Comparison of ENCODE assay signal across 17 cellular contexts in genomic region chr22:20054034-20054427, GRCh38. TPM values are rescaled to one million over a fixed set of nuclear protein-coding genes. Genes with fewer than 3 reads are reported as not detected.
DNase-seq lines count a peak whose midpoint lies in the region; ATAC-seq and TF ChIP-seq lines count a peak whose summit lies in the region.
"Had no signal": no experiment of that assay in that cellular context is flagged by ENCODE, and none has a peak within 500 bp of the region (broad histone marks: within the 10 kb centered on the region; RNA-seq: fewer than 3 reads in every experiment).

No MANE protein-coding gene starts in this region.

- H3K9ac ChIP-seq in IMR-90 (ENCODE audit: low read depth, low read length) (no peak overlapping the region), neuronal stem cell (ENCODE audit: low read depth, low read length, poor library complexity) (peak overlapping the region; percentile 4)
- H3K9ac ChIP-seq: GM23248 had no signal

- H3K79me1 ChIP-seq in IMR-90 (ENCODE audit: low read depth in 1 of 2, low read length in 2 of 2) (peaks cover 0 to 5% of the 10 kb centered on the region in 2 experiments; a peak in 2 of 4 replicates), neuronal stem cell (ENCODE audit: low read depth, low read length) (peaks cover 7% of the 10 kb centered on the region)

- intact Hi-C loops in heart left ventricle (cut with DNase I) (no loop called here), right cardiac atrium (cut with DNase I) (no loop called here), IMR-90 (cut with micrococcal nuclease) (no loop called here), left ventricle myocardium superior (cut with micrococcal nuclease) (no loop called here)

- H2AFZ ChIP-seq in IMR-90 (replicated peaks; ENCODE audit: low read length, poor library complexity) (no peak overlapping the region), neuronal stem cell (ENCODE audit: low read length) (no peak overlapping the region)
- H2AFZ ChIP-seq: GM23248 had no signal

- no peaks in the 10 kb centered on the region for H4K20me1 ChIP-seq in IMR-90 (ENCODE audit: insufficient read depth, low read length)

- H3K14ac ChIP-seq in IMR-90 (replicated peaks; ENCODE audit: low read depth, low read length) (no peak overlapping the region), neuronal stem cell (ENCODE audit: low read length) (peak overlapping the region; percentile 94)

- no peaks in the 10 kb centered on the region for H3K9me1 ChIP-seq in IMR-90 (ENCODE audit: insufficient read depth, low read length)

- H3K4me1 ChIP-seq in heart left ventricle = peaks cover 0 to 13% (median 0%) of the 10 kb centered on the region in 12 donors
- no peaks in the 10 kb centered on the region for H3K4me1 ChIP-seq in right cardiac atrium (ENCODE audit: control insufficient read depth, insufficient read depth, low read length)
- H3K4me1 ChIP-seq in IMR-90 (ENCODE audit: control insufficient read depth, insufficient read depth, low read length) = no peaks in the 10 kb centered on the region
- H3K4me1 ChIP-seq in neuronal stem cell (ENCODE audit: control insufficient read depth in 2 of 2, insufficient read depth in 1 of 2, low read depth in 1 of 2, low read length in 2 of 2) = no peaks in the 10 kb centered on the region
- H3K4me1 ChIP-seq: BE2C, HAP-1 had no signal

- H2BK15ac ChIP-seq in IMR-90 (ENCODE audit: low read depth, low read length) (no peak overlapping the region), neuronal stem cell (ENCODE audit: low read length) (no peak overlapping the region)

- dilution Hi-C loops in IMR-90 (cut with HindIII; ENCODE audit: low sequenced_read_pairs, unreplicated experiment) = no loop called here

- no peak overlapping the region for H3K56ac ChIP-seq in IMR-90 (ENCODE audit: extremely low read depth, insufficient read depth, low read length)

- 72 to 87% (median 81%) methylated on average over 10 to 12 of the region's 12 CpGs for WGBS in heart left ventricle, 4 donors
- WGBS in right cardiac atrium = 82% methylated on average over 12 of the region's 12 CpGs
- 62% methylated on average over 10 of the region's 12 CpGs; no CpG with 5 or more reads in 1 of the 2 experiments for WGBS in IMR-90 (ENCODE audit: extremely low coverage in 2 of 2, insufficient read length in 1 of 2), 2 experiments
- no CpG with 5 or more reads among the region's 12 CpGs for WGBS in neuronal stem cell (ENCODE audit: extremely low coverage in 2 of 2, insufficient read length in 2 of 2, insufficient replicate concordance in 1 of 2), 2 donors

- POLR2A ChIA-PET in IMR-90 (lab: Charles Lee; ENCODE audit: unreplicated experiment) = no interaction called here

- TF ChIP-seq CTCF in heart left ventricle (IDR thresholded peaks at IDR 0.05) (no peak), IMR-90 (conservative IDR thresholded peaks at IDR 0.05; ENCODE audit: low read depth, low read length) (no peak)

- H3K23ac ChIP-seq in IMR-90 (ENCODE audit: low read depth, low read length) (no peak overlapping the region), neuronal stem cell (ENCODE audit: low read depth, low read length, poor library complexity) (peak overlapping the region; percentile 8)

- H3K4ac ChIP-seq in IMR-90 (ENCODE audit: low read depth, low read length) (no peak overlapping the region), neuronal stem cell (ENCODE audit: low read length) (no peak overlapping the region)

- H2BK120ac ChIP-seq in IMR-90 (ENCODE audit: low read depth, low read length) (no peak overlapping the region), neuronal stem cell (ENCODE audit: low read depth, low read length) (no peak overlapping the region)

- H3K18ac ChIP-seq in IMR-90 (ENCODE audit: low read depth, low read length) = no peak overlapping the region
- no peak overlapping the region for H3K18ac ChIP-seq in neuronal stem cell (ENCODE audit: low read length)

- in situ Hi-C loops in IMR-90 (cut with MboI; ENCODE audit: low sequenced_read_pairs) = no loop called here

- no peak overlapping the region for H2BK5ac ChIP-seq in IMR-90 (ENCODE audit: low read depth, low read length, poor library complexity, severe bottlenecking)
- H2BK5ac ChIP-seq in neuronal stem cell (ENCODE audit: low read length) = peak overlapping the region; percentile 66

- no peak overlapping the region for H2BK12ac ChIP-seq in neuronal stem cell (ENCODE audit: low read length)

- no peak overlapping the region for H2BK20ac ChIP-seq in IMR-90 (ENCODE audit: low read depth, low read length)

- no peak for TF ChIP-seq RAD21 in IMR-90 (IDR thresholded peaks at IDR 0.05; ENCODE audit: low read length)

- ATAC-seq in heart left ventricle = peak in 3 of 4 donors; percentile 14 to 31 (median 17)
- ATAC-seq in right cardiac atrium = no peak
- no peak for ATAC-seq in IMR-90 (ENCODE audit: low read depth)
- ATAC-seq in left ventricle myocardium superior = peak; percentile 9
- ATAC-seq: HepG2 had no signal

- H3K9me3 ChIP-seq in heart left ventricle (no peaks in the 10 kb centered on the region), right cardiac atrium (ENCODE audit: control insufficient read depth, low read length) (no peaks in the 10 kb centered on the region), IMR-90 (ENCODE audit: control insufficient read depth, insufficient read depth, low read length) (no peaks in the 10 kb centered on the region), neuronal stem cell (replicated peaks in 1 of 2; ENCODE audit: control insufficient read depth in 2 of 2, insufficient read depth in 1 of 2, low read depth in 1 of 2, low read length in 2 of 2) (peaks cover 0 to 2% of the 10 kb centered on the region in 2 donors)
- H3K9me3 ChIP-seq: BE2C, HAP-1 had no signal

- BruUV-seq in IMR-90 (replicated peaks; lab: Mats Ljungman, UMichigan) = no TSS peak

- H3K4me2 ChIP-seq in IMR-90 (ENCODE audit: low read depth, low read length) = no peak overlapping the region
- H3K4me2 ChIP-seq in neuronal stem cell (ENCODE audit: insufficient read depth, low read length, poor library complexity, severe bottlenecking) = no peak overlapping the region

- H3K27me3 ChIP-seq in heart left ventricle (no peaks in the 10 kb centered on the region), right cardiac atrium (ENCODE audit: control insufficient read depth, insufficient read depth) (no peaks in the 10 kb centered on the region), IMR-90 (ENCODE audit: control insufficient read depth, insufficient read depth, low read length) (no peaks in the 10 kb centered on the region), neuronal stem cell (ENCODE audit: control insufficient read depth in 3 of 3, insufficient read depth in 3 of 3, low read depth in 1 of 3, low read length in 3 of 3) (no peaks in the 10 kb centered on the region)
- H3K27me3 ChIP-seq: BE2C had no signal

- H2AK5ac ChIP-seq in IMR-90 (ENCODE audit: low read depth, low read length) (no peak overlapping the region), neuronal stem cell (ENCODE audit: low read depth, low read length) (no peak overlapping the region)

- DNase-seq in heart left ventricle (no peak), right cardiac atrium (no peak), IMR-90 (no peak), left ventricle myocardium superior (no peak), neuronal stem cell (ENCODE audit: low spot score) (no peak), globus pallidus (ENCODE audit: low spot score) (no peak), NCI-H146 (lab: John Stamatoyannopoulos, UW) (no peak), foreskin melanocyte (no peak)
- DNase-seq: ACHN; BE2C; CD4-positive, alpha-beta memory T cell; DMS153; DMS79; GDM1; GM23248 had no signal

- H4K91ac ChIP-seq in IMR-90 (ENCODE audit: insufficient read depth, low read depth, low read length) = no peak overlapping the region
- H4K91ac ChIP-seq in neuronal stem cell (ENCODE audit: low read depth, low read length, poor library complexity) = no peak overlapping the region

- H3K36me3 ChIP-seq in heart left ventricle = peaks cover 0 to 93% (median 80%) of the 10 kb centered on the region in 9 donors
- peaks cover 49% of the 10 kb centered on the region for H3K36me3 ChIP-seq in IMR-90 (ENCODE audit: control insufficient read depth, insufficient read depth, low read length)
- H3K36me3 ChIP-seq in neuronal stem cell (replicated peaks in 1 of 2; ENCODE audit: control insufficient read depth in 2 of 2, insufficient read depth in 2 of 2, low read length in 2 of 2) = peaks cover 0 to 7% of the 10 kb centered on the region in 2 donors
- H3K36me3 ChIP-seq: BE2C, HAP-1 had no signal

- H4K8ac ChIP-seq in IMR-90 (ENCODE audit: low read depth in 2 of 2, low read length in 2 of 2) (no peak overlapping the region), neuronal stem cell (ENCODE audit: low read depth, low read length) (peak overlapping the region; percentile 43)

- H3K27ac ChIP-seq in heart left ventricle (peak overlapping the region in 1 of 12 donors; percentile 22), right cardiac atrium (ENCODE audit: low read length) (no peak overlapping the region), IMR-90 (ENCODE audit: insufficient read depth, low read length) (no peak overlapping the region), neuronal stem cell (replicated peaks; ENCODE audit: low read length) (no peak overlapping the region)
- H3K27ac ChIP-seq: GM23248 had no signal

- TF ChIP-seq POLR2A in heart left ventricle (IDR thresholded peaks at IDR 0.05) = no peak
- TF ChIP-seq POLR2A in IMR-90 (IDR thresholded peaks at IDR 0.05; ENCODE audit: low read depth, low read length) = no peak

- peak overlapping the region; percentile 78 for H2AK9ac ChIP-seq in IMR-90 (replicated peaks; ENCODE audit: low read depth, low read length, poor library complexity)

- CTCF ChIA-PET in IMR-90 (lab: Yijun Ruan, JAX) = no interaction called here

- H3K4me3 ChIP-seq in heart left ventricle (no peak overlapping the region), right cardiac atrium (ENCODE audit: low read length) (no peak overlapping the region), IMR-90 (ENCODE audit: insufficient read depth, low read depth, low read length) (no peak overlapping the region), neuronal stem cell (ENCODE audit: low read length in 2 of 2) (no peak overlapping the region)
- H3K4me3 ChIP-seq: GM23248, HAP-1 had no signal

- no peak overlapping the region for H4K5ac ChIP-seq in IMR-90 (ENCODE audit: low read depth, low read length)

RNA-seq across cellular contexts. Expression of gene DGCR8, which starts 26.0 kb away (rescaled TPM):
- total RNA-seq in heart left ventricle (10 to 100 TPM in 8 of 9 donors, 1 to 10 TPM in 1; 8.8 to 22.1 (median 13.0) TPM), right cardiac atrium (10 to 100 TPM; 15.5 to 18.6 (median 17.0) TPM), IMR-90 (2012; rRNA removed) (16.7 and 22.8 TPM in 2 replicates), left ventricle myocardium superior (17.7 TPM)
- polyA plus RNA-seq in heart left ventricle (10 to 100 TPM in 1 of 2 donors, 1 to 10 TPM in 1; 9.9 to 14.5 TPM), right cardiac atrium (11.2 TPM), IMR-90 (2012; rRNA removed) (21.5 and 25.3 TPM in 2 replicates)
- 12.2 and 14.6 TPM in 2 replicates for polyA plus RNA-seq in IMR-90 (2012; cell fraction: cytosol; rRNA removed)
- 122 and 125 TPM in 2 replicates for polyA plus RNA-seq in IMR-90 (2012; cell fraction: nucleus; rRNA removed; ENCODE audit: low replicate concordance)
- polyA plus RNA-seq in neuronal stem cell (2013, experiment 1 of 2) = 16.3 TPM
- polyA plus RNA-seq in neuronal stem cell (2013, experiment 2 of 2) = 16.3 TPM

RNA-seq across cellular contexts. Expression of gene TANGO2, which starts 33.1 kb away (rescaled TPM):
- 100 to 1,000 TPM in 3 of 9 donors, 10 to 100 TPM in 6; 55.6 to 341 (median 83.7) TPM for total RNA-seq in heart left ventricle
- 10 to 100 TPM; 51.3 to 63.0 TPM for polyA plus RNA-seq in heart left ventricle
- total RNA-seq in right cardiac atrium = 10 to 100 TPM; 61.1 to 70.4 (median 67.3) TPM
- polyA plus RNA-seq in right cardiac atrium = 64.9 TPM
- 60.5 and 75.1 TPM in 2 replicates for total RNA-seq in IMR-90 (2012; rRNA removed)
- polyA plus RNA-seq in IMR-90 (2012; rRNA removed) = 43.2 and 45.1 TPM in 2 replicates
- polyA plus RNA-seq in IMR-90 (2012; cell fraction: cytosol; rRNA removed) = 33.0 and 52.8 TPM in 2 replicates
- 45.9 and 91.8 TPM in 2 replicates for polyA plus RNA-seq in IMR-90 (2012; cell fraction: nucleus; rRNA removed; ENCODE audit: low replicate concordance)
- total RNA-seq in left ventricle myocardium superior = 71.5 TPM
- 4.9 TPM for polyA plus RNA-seq in neuronal stem cell (2013, experiment 1 of 2)
- polyA plus RNA-seq in neuronal stem cell (2013, experiment 2 of 2) = 4.2 TPM

RNA-seq across cellular contexts. Expression of gene ARVCF, which starts 37.4 kb away (rescaled TPM):
- total RNA-seq in heart left ventricle = 10 to 100 TPM; 21.2 to 46.6 (median 33.3) TPM
- polyA plus RNA-seq in heart left ventricle = 10 to 100 TPM; 33.0 to 39.2 TPM
- total RNA-seq in right cardiac atrium = 10 to 100 TPM; 11.1 to 27.4 (median 18.4) TPM
- 21.7 TPM for polyA plus RNA-seq in right cardiac atrium
- 8.6 and 12.2 TPM in 2 replicates for total RNA-seq in IMR-90 (2012; rRNA removed)
- polyA plus RNA-seq in IMR-90 (2012; rRNA removed) = 14.1 and 18.1 TPM in 2 replicates
- 8.9 and 14.7 TPM in 2 replicates for polyA plus RNA-seq in IMR-90 (2012; cell fraction: cytosol; rRNA removed)
- polyA plus RNA-seq in IMR-90 (2012; cell fraction: nucleus; rRNA removed; ENCODE audit: low replicate concordance) = 46.1 and 149 TPM in 2 replicates
- total RNA-seq in left ventricle myocardium superior = 26.8 TPM
- polyA plus RNA-seq in neuronal stem cell (2013, experiment 1 of 2) = 35.3 TPM
- 32.4 TPM for polyA plus RNA-seq in neuronal stem cell (2013, experiment 2 of 2)

Comparison
In these comparisons a context has a peak if more than half of its experiments do, and no peak if none do; other contexts are left out.
1. ATAC-seq: peak in heart left ventricle (3 of 4) and left ventricle myocardium superior (single experiment); none in right cardiac atrium (0 of 2) and IMR-90 (single experiment).